1 cellular context compared by ENCODE assay signal in genomic region chrX:2828404-2829065, GRCh38.
TF ChIP-seq lines count a peak whose summit lies in the region.

Gene GYG2 (plus strand): TSS chrX:2828930. CDS start chrX:2830189, 1,259 bp downstream.

TF ChIP-seq in HepG2, 621 proteins besides CTCF, POLR2A, EP300 and RAD21 (continued from another document):
- TF ChIP-seq ZBTB3 (CRISPR knock-in tag; IDR thresholded peaks at IDR 0.05; ENCODE audit: borderline replicate concordance, low read depth) (no peak), ZNF263 (CRISPR knock-in tag; IDR thresholded peaks at IDR 0.05) (no peak), SALL1 (CRISPR knock-in tag; IDR thresholded peaks at IDR 0.05) (peak; percentile 46; the same call in 1 of the 2 replicates), GPN1 (CRISPR knock-in tag; IDR thresholded peaks at IDR 0.05; ENCODE audit: borderline replicate concordance) (no peak), ZNF281 (CRISPR knock-in tag; IDR thresholded peaks at IDR 0.05; ENCODE audit: borderline replicate concordance) (no peak), RBM39 (IDR thresholded peaks at IDR 0.05; ENCODE audit: low read depth, low read length, poor library complexity, severe bottlenecking) (peak; percentile 47), STAG1 (CRISPR knock-in tag; IDR thresholded peaks at IDR 0.05) (no peak), PREB (CRISPR knock-in tag; IDR thresholded peaks at IDR 0.05) (no peak), ZNF530 (CRISPR knock-in tag; IDR thresholded peaks at IDR 0.05; ENCODE audit: low read depth) (no peak), HDAC2 (CRISPR knock-in tag; IDR thresholded peaks at IDR 0.05) (peak; percentile 51; the same call in 1 of the 2 replicates), HOXA3 (CRISPR knock-in tag; IDR thresholded peaks at IDR 0.05) (peak; percentile 39; the same call in 1 of the 2 replicates)
- TF ChIP-seq, protein P1, sequence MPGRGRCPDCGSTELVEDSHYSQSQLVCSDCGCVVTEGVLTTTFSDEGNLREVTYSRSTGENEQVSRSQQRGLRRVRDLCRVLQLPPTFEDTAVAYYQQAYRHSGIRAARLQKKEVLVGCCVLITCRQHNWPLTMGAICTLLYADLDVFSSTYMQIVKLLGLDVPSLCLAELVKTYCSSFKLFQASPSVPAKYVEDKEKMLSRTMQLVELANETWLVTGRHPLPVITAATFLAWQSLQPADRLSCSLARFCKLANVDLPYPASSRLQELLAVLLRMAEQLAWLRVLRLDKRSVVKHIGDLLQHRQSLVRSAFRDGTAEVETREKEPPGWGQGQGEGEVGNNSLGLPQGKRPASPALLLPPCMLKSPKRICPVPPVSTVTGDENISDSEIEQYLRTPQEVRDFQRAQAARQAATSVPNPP (CRISPR knock-in tag; IDR thresholded peaks at IDR 0.05), result no peak
- TF ChIP-seq, protein P2, sequence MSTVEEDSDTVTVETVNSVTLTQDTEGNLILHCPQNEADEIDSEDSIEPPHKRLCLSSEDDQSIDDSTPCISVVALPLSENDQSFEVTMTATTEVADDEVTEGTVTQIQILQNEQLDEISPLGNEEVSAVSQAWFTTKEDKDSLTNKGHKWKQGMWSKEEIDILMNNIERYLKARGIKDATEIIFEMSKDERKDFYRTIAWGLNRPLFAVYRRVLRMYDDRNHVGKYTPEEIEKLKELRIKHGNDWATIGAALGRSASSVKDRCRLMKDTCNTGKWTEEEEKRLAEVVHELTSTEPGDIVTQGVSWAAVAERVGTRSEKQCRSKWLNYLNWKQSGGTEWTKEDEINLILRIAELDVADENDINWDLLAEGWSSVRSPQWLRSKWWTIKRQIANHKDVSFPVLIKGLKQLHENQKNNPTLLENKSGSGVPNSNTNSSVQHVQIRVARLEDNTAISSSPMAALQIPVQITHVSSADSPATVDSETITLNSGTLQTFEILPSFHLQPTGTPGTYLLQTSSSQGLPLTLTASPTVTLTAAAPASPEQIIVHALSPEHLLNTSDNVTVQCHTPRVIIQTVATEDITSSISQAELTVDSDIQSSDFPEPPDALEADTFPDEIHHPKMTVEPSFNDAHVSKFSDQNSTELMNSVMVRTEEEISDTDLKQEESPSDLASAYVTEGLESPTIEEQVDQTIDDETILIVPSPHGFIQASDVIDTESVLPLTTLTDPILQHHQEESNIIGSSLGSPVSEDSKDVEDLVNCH (CRISPR knock-in tag; IDR thresholded peaks at IDR 0.05), result no peak
